In genomic region chr4:138200236-138200590, GRCh38 we compare ENCODE assay signal across 11 cellular contexts. TPM values are rescaled to one million over a fixed set of nuclear protein-coding genes. Genes with fewer than 3 reads are reported as not detected.
A peak's percentile ranks its signal among the peaks of the same experiment; 100 is the strongest.
DNase-seq lines count a peak whose midpoint lies in the region; ATAC-seq, FAIRE-seq and TF ChIP-seq lines count a peak whose summit lies in the region.
"Had no signal": no experiment of that assay in that cellular context is flagged by ENCODE, and none has a peak within 500 bp of the region (broad histone marks: within the 10 kb centered on the region; RNA-seq: fewer than 3 reads in every experiment).

No MANE protein-coding gene starts in this region.

- no peaks in the 10 kb centered on the region for H3K36me3 ChIP-seq in astrocyte (ENCODE audit: insufficient read depth, low read length)

- peak overlapping the region; percentile 54 for H3K4me2 ChIP-seq in astrocyte (ENCODE audit: low read length)

- intact Hi-C loops in Calu3 (cut with micrococcal nuclease; ENCODE audit: unreplicated experiment) = loop anchor here (5.0 kb wide), 1 partner anchor 147 kb away; no protein-coding TSS in a partner anchor

- H3K9me3 Mint-ChIP-seq in Calu3 (ENCODE audit: low read depth, unreplicated experiment) = no peaks in the 10 kb centered on the region
- no peaks in the 10 kb centered on the region for H3K9me3 Mint-ChIP-seq in astrocyte (ENCODE audit: unreplicated experiment)
- H3K9me3 Mint-ChIP-seq in activated CD8-positive, alpha-beta memory T cell treated with anti-CD3 and anti-CD28 coated beads, Interleukin-2, amount 10 ng/mL, durations not matched to agents 7 days and 5 days (ENCODE audit: low read depth) = no peaks in the 10 kb centered on the region
- no peaks in the 10 kb centered on the region for H3K9me3 Mint-ChIP-seq in activated T-cell treated with anti-CD3 and anti-CD28 coated beads, Interleukin-2, amount 50 U/mL, for 24 hours
- H3K9me3 Mint-ChIP-seq: activated naive CD8-positive, alpha-beta T cell treated with anti-CD3 and anti-CD28 coated beads, Interleukin-2, amount 50 U/mL, for 24 hours had no signal

- H3K36me3 Mint-ChIP-seq in Calu3 (ENCODE audit: insufficient read depth, unreplicated experiment) (peaks cover 42% of the 10 kb centered on the region), astrocyte (ENCODE audit: low read depth, unreplicated experiment) (peaks cover 2% of the 10 kb centered on the region)
- H3K36me3 Mint-ChIP-seq in activated CD8-positive, alpha-beta memory T cell treated with anti-CD3 and anti-CD28 coated beads, Interleukin-2, amount 10 ng/mL, durations not matched to agents 7 days and 5 days = peaks cover 2% of the 10 kb centered on the region
- no peaks in the 10 kb centered on the region for H3K36me3 Mint-ChIP-seq in activated T-cell treated with anti-CD3 and anti-CD28 coated beads, Interleukin-2, amount 50 U/mL, for 24 hours (ENCODE audit: low read depth)

- no peak overlapping the region for H3K27ac ChIP-seq in astrocyte (ENCODE audit: low read depth, low read length)

- DNase-seq in Calu3 (no peak), astrocyte (ENCODE audit: low read depth) (no peak), HPDE6-E6E7 (ENCODE audit: extremely low spot score) (no peak), KG1 (lab: John Stamatoyannopoulos, UW) (no peak)
- DNase-seq in activated CD8-positive, alpha-beta memory T cell treated with anti-CD3 and anti-CD28 coated beads, Interleukin-2, amount 10 ng/mL, durations not matched to agents 7 days and 5 days = no peak
- DNase-seq in activated T-cell treated with anti-CD3 and anti-CD28 coated beads, Interleukin-2, amount 50 U/mL, for 24 hours = no peak
- DNase-seq: activated CD4-positive, alpha-beta T cell treated with anti-CD3 and anti-CD28 coated beads, Interleukin-2, amount 50 U/mL, for 48 hours; activated naive CD8-positive, alpha-beta T cell treated with anti-CD3 and anti-CD28 coated beads, Interleukin-2, amount 50 U/mL, for 24 hours had no signal

- no peaks in the 10 kb centered on the region for H3K4me1 ChIP-seq in astrocyte (ENCODE audit: insufficient read depth, low read length)

- CTCF ChIA-PET in Calu3 (lab: Charles Lee) = no interaction called here
- CTCF ChIA-PET in activated CD8-positive, alpha-beta memory T cell treated with anti-CD3 and anti-CD28 coated beads, Interleukin-2, amount 10 ng/mL, durations not matched to agents 7 days and 5 days (lab: Charles Lee) = no interaction called here

- H4K20me1 ChIP-seq in astrocyte (ENCODE audit: insufficient read depth, low read length) = no peaks in the 10 kb centered on the region

- no peak overlapping the region for H3K4me3 ChIP-seq in astrocyte (ENCODE audit: insufficient read depth, low read depth, low read length)

- H2AFZ ChIP-seq in astrocyte (ENCODE audit: low read depth, low read length) = no peak overlapping the region

- no peak for FAIRE-seq in astrocyte (lab: Jason Lieb, UNC)

- H3K4me1 Mint-ChIP-seq in Calu3 (ENCODE audit: low read depth, unreplicated experiment) (peaks cover 47% of the 10 kb centered on the region), astrocyte (ENCODE audit: low read depth, unreplicated experiment) (peaks cover 8% of the 10 kb centered on the region)
- no peaks in the 10 kb centered on the region for H3K4me1 Mint-ChIP-seq in activated CD8-positive, alpha-beta memory T cell treated with anti-CD3 and anti-CD28 coated beads, Interleukin-2, amount 10 ng/mL, durations not matched to agents 7 days and 5 days
- no peaks in the 10 kb centered on the region for H3K4me1 Mint-ChIP-seq in activated T-cell treated with anti-CD3 and anti-CD28 coated beads, Interleukin-2, amount 50 U/mL, for 24 hours (ENCODE audit: low read depth)
- H3K4me1 Mint-ChIP-seq: activated naive CD8-positive, alpha-beta T cell treated with anti-CD3 and anti-CD28 coated beads, Interleukin-2, amount 50 U/mL, for 24 hours had no signal

- H3K27me3 Mint-ChIP-seq in Calu3 (ENCODE audit: unreplicated experiment) = no peaks in the 10 kb centered on the region
- H3K27me3 Mint-ChIP-seq in astrocyte (ENCODE audit: low read depth, unreplicated experiment) = no peaks in the 10 kb centered on the region
- H3K27me3 Mint-ChIP-seq in activated CD8-positive, alpha-beta memory T cell treated with anti-CD3 and anti-CD28 coated beads, Interleukin-2, amount 10 ng/mL, durations not matched to agents 7 days and 5 days = no peaks in the 10 kb centered on the region
- no peaks in the 10 kb centered on the region for H3K27me3 Mint-ChIP-seq in activated T-cell treated with anti-CD3 and anti-CD28 coated beads, Interleukin-2, amount 50 U/mL, for 24 hours
- H3K27me3 Mint-ChIP-seq: activated naive CD8-positive, alpha-beta T cell treated with anti-CD3 and anti-CD28 coated beads, Interleukin-2, amount 50 U/mL, for 24 hours had no signal

- ATAC-seq in GM21381 (IDR thresholded peaks at IDR 0.05; ENCODE audit: unreplicated experiment) = peak; percentile 43
- ATAC-seq in HG03064 (IDR thresholded peaks at IDR 0.05; ENCODE audit: low read depth, unreplicated experiment) = peak; percentile 43
- ATAC-seq in activated CD8-positive, alpha-beta memory T cell treated with anti-CD3 and anti-CD28 coated beads, Interleukin-2, amount 10 ng/mL, durations not matched to agents 7 days and 5 days = no peak
- ATAC-seq: activated naive CD8-positive, alpha-beta T cell treated with anti-CD3 and anti-CD28 coated beads, Interleukin-2, amount 50 U/mL, for 24 hours had no signal

- no peaks in the 10 kb centered on the region for H3K79me2 ChIP-seq in astrocyte (ENCODE audit: insufficient read depth, low read length)

- no peak overlapping the region for H3K9ac ChIP-seq in astrocyte (ENCODE audit: low read length)

- H3K9me3 ChIP-seq in astrocyte (ENCODE audit: insufficient read depth, low read depth, low read length) = no peaks in the 10 kb centered on the region

- TF ChIP-seq CTCF in Calu3 (IDR thresholded peaks at IDR 0.05; ENCODE audit: unreplicated experiment) = no peak
- TF ChIP-seq CTCF in astrocyte (IDR thresholded peaks at IDR 0.05; ENCODE audit: insufficient read depth, low read depth, low read length) = no peak

- H3K4me3 Mint-ChIP-seq in Calu3 (ENCODE audit: low read depth, unreplicated experiment) (peak overlapping the region; percentile 57), astrocyte (ENCODE audit: unreplicated experiment) (no peak overlapping the region)
- H3K4me3 Mint-ChIP-seq in activated CD8-positive, alpha-beta memory T cell treated with anti-CD3 and anti-CD28 coated beads, Interleukin-2, amount 10 ng/mL, durations not matched to agents 7 days and 5 days = no peak overlapping the region
- H3K4me3 Mint-ChIP-seq in activated T-cell treated with anti-CD3 and anti-CD28 coated beads, Interleukin-2, amount 50 U/mL, for 24 hours = no peak overlapping the region
- H3K4me3 Mint-ChIP-seq: activated naive CD8-positive, alpha-beta T cell treated with anti-CD3 and anti-CD28 coated beads, Interleukin-2, amount 50 U/mL, for 24 hours; B cell had no signal

- H3K27ac Mint-ChIP-seq in Calu3 (ENCODE audit: unreplicated experiment) (peak overlapping the region; percentile 98), astrocyte (ENCODE audit: unreplicated experiment) (peak overlapping the region; percentile 65)
- no peak overlapping the region for H3K27ac Mint-ChIP-seq in activated CD8-positive, alpha-beta memory T cell treated with anti-CD3 and anti-CD28 coated beads, Interleukin-2, amount 10 ng/mL, durations not matched to agents 7 days and 5 days
- H3K27ac Mint-ChIP-seq in activated T-cell treated with anti-CD3 and anti-CD28 coated beads, Interleukin-2, amount 50 U/mL, for 24 hours = no peak overlapping the region
- H3K27ac Mint-ChIP-seq: activated naive CD8-positive, alpha-beta T cell treated with anti-CD3 and anti-CD28 coated beads, Interleukin-2, amount 50 U/mL, for 24 hours; B cell had no signal

- BruUV-seq in Calu3 (replicated peaks; lab: Mats Ljungman, UMichigan) = no TSS peak

- no peaks in the 10 kb centered on the region for H3K27me3 ChIP-seq in astrocyte (ENCODE audit: insufficient read depth, low read length)

RNA-seq across cellular contexts. Expression of gene SLC7A11, which starts 41.9 kb away (rescaled TPM):
- total RNA-seq in Calu3 (2022) = 37.7 and 49.4 TPM in 2 replicates
- total RNA-seq in astrocyte = 33.1 and 33.8 TPM in 2 replicates
- total RNA-seq in activated CD8-positive, alpha-beta memory T cell treated with anti-CD3 and anti-CD28 coated beads, Interleukin-2, amount 10 ng/mL, durations not matched to agents 7 days and 5 days = 1 to 10 TPM; 5.2 to 6.7 TPM

Comparison
In these comparisons a context has a peak if more than half of its experiments do, and no peak if none do; other contexts are left out.
1. H3K27ac Mint-ChIP-seq: peak in Calu3 (single experiment) and astrocyte (single experiment); none in activated CD8-positive, alpha-beta memory T cell treated with anti-CD3 and anti-CD28 coated beads, Interleukin-2, amount 10 ng/mL, durations not matched to agents 7 days and 5 days (single experiment) and activated T-cell treated with anti-CD3 and anti-CD28 coated beads, Interleukin-2, amount 50 U/mL, for 24 hours (single experiment).